ENCODE assay signal across 1 cellular context in the genomic region with DNA sequence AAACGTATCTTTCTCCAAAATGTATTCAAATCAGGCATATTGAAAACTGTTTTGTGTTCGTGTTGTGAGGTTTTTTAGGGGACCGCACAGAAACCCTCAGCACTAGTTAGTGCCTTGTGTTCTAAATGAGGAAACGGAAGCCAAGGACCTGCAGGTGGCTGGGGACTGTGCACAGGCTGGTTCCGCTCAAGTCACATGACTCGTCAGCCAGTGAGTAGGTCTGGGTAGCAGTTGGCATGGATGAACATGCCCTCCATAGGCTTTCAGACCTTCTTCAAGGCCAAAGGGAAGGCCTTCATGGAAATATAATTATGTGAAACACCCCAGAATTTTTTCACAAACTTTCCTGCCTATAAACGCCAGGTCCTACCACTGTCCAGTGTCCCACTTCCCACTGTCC.
TF ChIP-seq lines count a peak whose summit lies in the region.

No MANE protein-coding gene starts in this region.

TF ChIP-seq in K562, 482 proteins besides CTCF, POLR2A, EP300 and RAD21:
- TF ChIP-seq, protein P1, sequence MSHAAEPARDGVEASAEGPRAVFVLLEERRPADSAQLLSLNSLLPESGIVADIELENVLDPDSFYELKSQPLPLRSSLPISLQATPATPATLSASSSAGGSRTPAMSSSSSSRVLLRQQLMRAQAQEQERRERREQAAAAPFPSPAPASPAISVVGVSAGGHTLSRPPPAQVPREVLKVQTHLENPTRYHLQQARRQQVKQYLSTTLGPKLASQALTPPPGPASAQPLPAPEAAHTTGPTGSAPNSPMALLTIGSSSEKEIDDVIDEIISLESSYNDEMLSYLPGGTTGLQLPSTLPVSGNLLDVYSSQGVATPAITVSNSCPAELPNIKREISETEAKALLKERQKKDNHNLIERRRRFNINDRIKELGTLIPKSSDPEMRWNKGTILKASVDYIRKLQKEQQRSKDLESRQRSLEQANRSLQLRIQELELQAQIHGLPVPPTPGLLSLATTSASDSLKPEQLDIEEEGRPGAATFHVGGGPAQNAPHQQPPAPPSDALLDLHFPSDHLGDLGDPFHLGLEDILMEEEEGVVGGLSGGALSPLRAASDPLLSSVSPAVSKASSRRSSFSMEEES (CRISPR knock-in tag; IDR thresholded peaks at IDR 0.05) = peak; percentile 75
- TF ChIP-seq ZBTB17 (CRISPR knock-in tag; IDR thresholded peaks at IDR 0.05) = no peak
